Comparison of ENCODE assay signal across 1 cellular context in the genomic region with DNA sequence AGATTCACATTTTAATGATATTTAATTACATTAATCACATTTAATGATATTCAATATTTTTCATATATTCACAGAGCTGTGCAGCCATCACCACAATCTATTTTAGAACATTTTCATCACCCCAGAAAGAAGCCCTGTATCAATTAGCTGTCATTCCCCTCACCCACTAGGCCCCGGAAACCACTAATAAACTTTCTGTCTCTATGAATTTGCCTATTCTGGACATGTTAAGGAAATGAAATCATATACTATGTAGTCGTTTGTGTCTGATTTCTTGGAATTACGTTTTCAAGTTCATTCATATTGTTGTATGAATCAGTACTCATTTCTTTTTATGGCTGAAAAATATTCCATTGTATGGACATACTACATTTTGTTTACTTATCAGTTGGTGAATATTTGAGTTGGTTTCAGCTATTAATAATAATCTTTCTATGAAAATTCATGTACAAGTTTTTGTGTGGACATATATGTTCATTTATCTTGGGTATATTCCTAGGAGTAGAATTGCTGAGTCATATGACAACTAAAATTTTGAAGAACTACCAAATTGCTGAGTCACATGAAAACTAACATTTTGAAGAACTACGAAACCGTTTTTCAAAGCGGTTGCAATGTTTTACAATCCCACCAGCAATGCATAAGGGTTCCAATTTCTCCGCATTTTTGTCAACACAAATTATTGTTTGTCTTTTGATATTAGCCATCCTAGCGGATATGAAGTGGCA.
TF ChIP-seq lines count a peak whose summit lies in the region.

No MANE protein-coding gene starts in this region.

TF ChIP-seq in K562, 482 proteins besides CTCF, POLR2A, EP300 and RAD21 (continued from another document):
- TF ChIP-seq, protein P1, sequence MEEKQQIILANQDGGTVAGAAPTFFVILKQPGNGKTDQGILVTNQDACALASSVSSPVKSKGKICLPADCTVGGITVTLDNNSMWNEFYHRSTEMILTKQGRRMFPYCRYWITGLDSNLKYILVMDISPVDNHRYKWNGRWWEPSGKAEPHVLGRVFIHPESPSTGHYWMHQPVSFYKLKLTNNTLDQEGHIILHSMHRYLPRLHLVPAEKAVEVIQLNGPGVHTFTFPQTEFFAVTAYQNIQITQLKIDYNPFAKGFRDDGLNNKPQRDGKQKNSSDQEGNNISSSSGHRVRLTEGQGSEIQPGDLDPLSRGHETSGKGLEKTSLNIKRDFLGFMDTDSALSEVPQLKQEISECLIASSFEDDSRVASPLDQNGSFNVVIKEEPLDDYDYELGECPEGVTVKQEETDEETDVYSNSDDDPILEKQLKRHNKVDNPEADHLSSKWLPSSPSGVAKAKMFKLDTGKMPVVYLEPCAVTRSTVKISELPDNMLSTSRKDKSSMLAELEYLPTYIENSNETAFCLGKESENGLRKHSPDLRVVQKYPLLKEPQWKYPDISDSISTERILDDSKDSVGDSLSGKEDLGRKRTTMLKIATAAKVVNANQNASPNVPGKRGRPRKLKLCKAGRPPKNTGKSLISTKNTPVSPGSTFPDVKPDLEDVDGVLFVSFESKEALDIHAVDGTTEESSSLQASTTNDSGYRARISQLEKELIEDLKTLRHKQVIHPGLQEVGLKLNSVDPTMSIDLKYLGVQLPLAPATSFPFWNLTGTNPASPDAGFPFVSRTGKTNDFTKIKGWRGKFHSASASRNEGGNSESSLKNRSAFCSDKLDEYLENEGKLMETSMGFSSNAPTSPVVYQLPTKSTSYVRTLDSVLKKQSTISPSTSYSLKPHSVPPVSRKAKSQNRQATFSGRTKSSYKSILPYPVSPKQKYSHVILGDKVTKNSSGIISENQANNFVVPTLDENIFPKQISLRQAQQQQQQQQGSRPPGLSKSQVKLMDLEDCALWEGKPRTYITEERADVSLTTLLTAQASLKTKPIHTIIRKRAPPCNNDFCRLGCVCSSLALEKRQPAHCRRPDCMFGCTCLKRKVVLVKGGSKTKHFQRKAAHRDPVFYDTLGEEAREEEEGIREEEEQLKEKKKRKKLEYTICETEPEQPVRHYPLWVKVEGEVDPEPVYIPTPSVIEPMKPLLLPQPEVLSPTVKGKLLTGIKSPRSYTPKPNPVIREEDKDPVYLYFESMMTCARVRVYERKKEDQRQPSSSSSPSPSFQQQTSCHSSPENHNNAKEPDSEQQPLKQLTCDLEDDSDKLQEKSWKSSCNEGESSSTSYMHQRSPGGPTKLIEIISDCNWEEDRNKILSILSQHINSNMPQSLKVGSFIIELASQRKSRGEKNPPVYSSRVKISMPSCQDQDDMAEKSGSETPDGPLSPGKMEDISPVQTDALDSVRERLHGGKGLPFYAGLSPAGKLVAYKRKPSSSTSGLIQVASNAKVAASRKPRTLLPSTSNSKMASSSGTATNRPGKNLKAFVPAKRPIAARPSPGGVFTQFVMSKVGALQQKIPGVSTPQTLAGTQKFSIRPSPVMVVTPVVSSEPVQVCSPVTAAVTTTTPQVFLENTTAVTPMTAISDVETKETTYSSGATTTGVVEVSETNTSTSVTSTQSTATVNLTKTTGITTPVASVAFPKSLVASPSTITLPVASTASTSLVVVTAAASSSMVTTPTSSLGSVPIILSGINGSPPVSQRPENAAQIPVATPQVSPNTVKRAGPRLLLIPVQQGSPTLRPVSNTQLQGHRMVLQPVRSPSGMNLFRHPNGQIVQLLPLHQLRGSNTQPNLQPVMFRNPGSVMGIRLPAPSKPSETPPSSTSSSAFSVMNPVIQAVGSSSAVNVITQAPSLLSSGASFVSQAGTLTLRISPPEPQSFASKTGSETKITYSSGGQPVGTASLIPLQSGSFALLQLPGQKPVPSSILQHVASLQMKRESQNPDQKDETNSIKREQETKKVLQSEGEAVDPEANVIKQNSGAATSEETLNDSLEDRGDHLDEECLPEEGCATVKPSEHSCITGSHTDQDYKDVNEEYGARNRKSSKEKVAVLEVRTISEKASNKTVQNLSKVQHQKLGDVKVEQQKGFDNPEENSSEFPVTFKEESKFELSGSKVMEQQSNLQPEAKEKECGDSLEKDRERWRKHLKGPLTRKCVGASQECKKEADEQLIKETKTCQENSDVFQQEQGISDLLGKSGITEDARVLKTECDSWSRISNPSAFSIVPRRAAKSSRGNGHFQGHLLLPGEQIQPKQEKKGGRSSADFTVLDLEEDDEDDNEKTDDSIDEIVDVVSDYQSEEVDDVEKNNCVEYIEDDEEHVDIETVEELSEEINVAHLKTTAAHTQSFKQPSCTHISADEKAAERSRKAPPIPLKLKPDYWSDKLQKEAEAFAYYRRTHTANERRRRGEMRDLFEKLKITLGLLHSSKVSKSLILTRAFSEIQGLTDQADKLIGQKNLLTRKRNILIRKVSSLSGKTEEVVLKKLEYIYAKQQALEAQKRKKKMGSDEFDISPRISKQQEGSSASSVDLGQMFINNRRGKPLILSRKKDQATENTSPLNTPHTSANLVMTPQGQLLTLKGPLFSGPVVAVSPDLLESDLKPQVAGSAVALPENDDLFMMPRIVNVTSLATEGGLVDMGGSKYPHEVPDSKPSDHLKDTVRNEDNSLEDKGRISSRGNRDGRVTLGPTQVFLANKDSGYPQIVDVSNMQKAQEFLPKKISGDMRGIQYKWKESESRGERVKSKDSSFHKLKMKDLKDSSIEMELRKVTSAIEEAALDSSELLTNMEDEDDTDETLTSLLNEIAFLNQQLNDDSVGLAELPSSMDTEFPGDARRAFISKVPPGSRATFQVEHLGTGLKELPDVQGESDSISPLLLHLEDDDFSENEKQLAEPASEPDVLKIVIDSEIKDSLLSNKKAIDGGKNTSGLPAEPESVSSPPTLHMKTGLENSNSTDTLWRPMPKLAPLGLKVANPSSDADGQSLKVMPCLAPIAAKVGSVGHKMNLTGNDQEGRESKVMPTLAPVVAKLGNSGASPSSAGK (IDR thresholded peaks at IDR 0.05): 0 out of 2 replicates have a peak, but pooled peaks have one; percentile 27
- TF ChIP-seq NCOR1 (IDR thresholded peaks at IDR 0.05) (peak; percentile 10; the same call in 1 of the 2 replicates), HDAC2 (IDR thresholded peaks at IDR 0.05) (0 out of 2 replicates have a peak, but pooled peaks have one; percentile 29), ATF2 (CRISPR knock-in tag; IDR thresholded peaks at IDR 0.05) (no peak)
- TF ChIP-seq, protein P2, sequence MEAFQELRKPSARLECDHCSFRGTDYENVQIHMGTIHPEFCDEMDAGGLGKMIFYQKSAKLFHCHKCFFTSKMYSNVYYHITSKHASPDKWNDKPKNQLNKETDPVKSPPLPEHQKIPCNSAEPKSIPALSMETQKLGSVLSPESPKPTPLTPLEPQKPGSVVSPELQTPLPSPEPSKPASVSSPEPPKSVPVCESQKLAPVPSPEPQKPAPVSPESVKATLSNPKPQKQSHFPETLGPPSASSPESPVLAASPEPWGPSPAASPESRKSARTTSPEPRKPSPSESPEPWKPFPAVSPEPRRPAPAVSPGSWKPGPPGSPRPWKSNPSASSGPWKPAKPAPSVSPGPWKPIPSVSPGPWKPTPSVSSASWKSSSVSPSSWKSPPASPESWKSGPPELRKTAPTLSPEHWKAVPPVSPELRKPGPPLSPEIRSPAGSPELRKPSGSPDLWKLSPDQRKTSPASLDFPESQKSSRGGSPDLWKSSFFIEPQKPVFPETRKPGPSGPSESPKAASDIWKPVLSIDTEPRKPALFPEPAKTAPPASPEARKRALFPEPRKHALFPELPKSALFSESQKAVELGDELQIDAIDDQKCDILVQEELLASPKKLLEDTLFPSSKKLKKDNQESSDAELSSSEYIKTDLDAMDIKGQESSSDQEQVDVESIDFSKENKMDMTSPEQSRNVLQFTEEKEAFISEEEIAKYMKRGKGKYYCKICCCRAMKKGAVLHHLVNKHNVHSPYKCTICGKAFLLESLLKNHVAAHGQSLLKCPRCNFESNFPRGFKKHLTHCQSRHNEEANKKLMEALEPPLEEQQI (IDR thresholded peaks at IDR 0.05): peak; percentile 86
TF ChIP-seq in K562: peak in this region for 34.
